10 cellular contexts compared by ENCODE assay signal in the genomic region with DNA sequence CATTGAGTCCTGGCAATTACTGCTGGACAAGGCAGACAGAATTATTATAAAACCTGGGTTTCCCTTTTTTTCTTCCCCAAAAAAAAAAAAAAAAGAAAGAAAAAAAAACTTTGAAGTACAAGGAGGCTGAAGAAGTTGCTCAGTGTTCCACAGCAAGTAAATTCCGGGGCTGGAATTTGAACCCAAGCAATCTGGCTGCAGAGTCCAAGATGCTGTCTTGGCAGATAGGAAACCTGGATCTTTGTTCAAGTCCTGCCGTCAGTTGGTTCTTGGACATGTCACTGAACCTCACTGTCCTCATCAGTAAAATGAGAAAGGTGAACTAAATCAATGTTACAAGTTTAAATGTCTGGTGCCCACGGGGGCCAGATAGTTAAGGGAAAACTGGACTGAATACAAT. TPM values are rescaled to one million over a fixed set of nuclear protein-coding genes. Genes with fewer than 3 reads are reported as not detected.
A peak's percentile ranks its signal among the peaks of the same experiment; 100 is the strongest.
DNase-seq lines count a peak whose midpoint lies in the region; ATAC-seq and TF ChIP-seq lines count a peak whose summit lies in the region.
"Had no signal": no experiment of that assay in that cellular context is flagged by ENCODE, and none has a peak within 500 bp of the region (broad histone marks: within the 10 kb centered on the region; RNA-seq: fewer than 3 reads in every experiment).

No MANE protein-coding gene starts in this region.

- H3K9me3 ChIP-seq in tibial nerve (peaks cover 0 to 5% (median 0%) of the 10 kb centered on the region in 4 donors), neuronal stem cell (replicated peaks in 1 of 2; ENCODE audit: control insufficient read depth in 2 of 2, insufficient read depth in 1 of 2, low read depth in 1 of 2, low read length in 2 of 2) (peaks cover 0 to 2% of the 10 kb centered on the region in 2 donors), OCI-LY7 (ENCODE audit: low read length) (no peaks in the 10 kb centered on the region)
- H3K9me3 ChIP-seq: HAP-1 had no signal

- peak overlapping the region; percentile 92 for H3K27ac Mint-ChIP-seq in activated CD8-positive, alpha-beta T cell treated with anti-CD3 and anti-CD28 coated beads for 36 hours
- no peak overlapping the region for H3K27ac Mint-ChIP-seq in activated CD8-positive, alpha-beta T cell treated with anti-CD3 and anti-CD28 coated beads, Interleukin-2, amount 10 ng/mL, durations not matched to agents 7 days and 5 days
- peak overlapping the region; percentile 92 for H3K27ac Mint-ChIP-seq in activated CD4-positive, alpha-beta memory T cell treated with anti-CD3 and anti-CD28 coated beads for 36 hours
- H3K27ac Mint-ChIP-seq in memory B cell = peak overlapping the region; percentile 93

- H2AFZ ChIP-seq in neuronal stem cell (ENCODE audit: low read length) = no peak overlapping the region
- H2AFZ ChIP-seq in OCI-LY7 (ENCODE audit: low read length) = no peak overlapping the region

- WGBS in tibial nerve, 2 donors = 69 to 74% methylated on average over 3 of the region's 3 CpGs
- no CpG with 5 or more reads among the region's 3 CpGs for WGBS in neuronal stem cell (ENCODE audit: extremely low coverage in 2 of 2, insufficient read length in 2 of 2, insufficient replicate concordance in 1 of 2), 2 donors

- H3K4ac ChIP-seq in neuronal stem cell (ENCODE audit: low read length) = no peak overlapping the region

- H2BK12ac ChIP-seq in neuronal stem cell (ENCODE audit: low read length) = no peak overlapping the region

- peaks cover 81% of the 10 kb centered on the region for H3K4me1 Mint-ChIP-seq in activated CD8-positive, alpha-beta T cell treated with anti-CD3 and anti-CD28 coated beads for 36 hours (ENCODE audit: low read depth)
- peaks cover 78% of the 10 kb centered on the region for H3K4me1 Mint-ChIP-seq in activated CD8-positive, alpha-beta T cell treated with anti-CD3 and anti-CD28 coated beads, Interleukin-2, amount 10 ng/mL, durations not matched to agents 7 days and 5 days (ENCODE audit: low read depth)
- H3K4me1 Mint-ChIP-seq in activated CD4-positive, alpha-beta memory T cell treated with anti-CD3 and anti-CD28 coated beads for 36 hours (ENCODE audit: low read depth) = peaks cover 93% of the 10 kb centered on the region
- H3K4me1 Mint-ChIP-seq in memory B cell = peaks cover 50% of the 10 kb centered on the region

- no peak overlapping the region for H4K91ac ChIP-seq in neuronal stem cell (ENCODE audit: low read depth, low read length, poor library complexity)

- peaks cover 31% of the 10 kb centered on the region; the same call in 1 of the 2 replicates for H3K79me2 ChIP-seq in OCI-LY7 (ENCODE audit: insufficient read depth, low read depth, low read length)

- H3K14ac ChIP-seq in neuronal stem cell (ENCODE audit: low read length) = no peak overlapping the region

- no peak overlapping the region for H3K4me3 ChIP-seq in tibial nerve
- H3K4me3 ChIP-seq in neuronal stem cell (ENCODE audit: low read length in 2 of 2) = no peak overlapping the region
- H3K4me3 ChIP-seq in OCI-LY7 (ENCODE audit: low read depth, low read length, poor library complexity, severe bottlenecking) = no peak overlapping the region
- H3K4me3 ChIP-seq: HAP-1 had no signal

- H2BK120ac ChIP-seq in neuronal stem cell (ENCODE audit: low read depth, low read length) = no peak overlapping the region

- no peak overlapping the region for H3K4me3 Mint-ChIP-seq in activated CD8-positive, alpha-beta T cell treated with anti-CD3 and anti-CD28 coated beads for 36 hours
- H3K4me3 Mint-ChIP-seq in activated CD8-positive, alpha-beta T cell treated with anti-CD3 and anti-CD28 coated beads, Interleukin-2, amount 10 ng/mL, durations not matched to agents 7 days and 5 days = no peak overlapping the region
- peak overlapping the region; percentile 32 for H3K4me3 Mint-ChIP-seq in activated CD4-positive, alpha-beta memory T cell treated with anti-CD3 and anti-CD28 coated beads for 36 hours
- no peak overlapping the region for H3K4me3 Mint-ChIP-seq in memory B cell

- H3K79me1 ChIP-seq in neuronal stem cell (ENCODE audit: low read depth, low read length) = no peaks in the 10 kb centered on the region

- no peak overlapping the region for H2BK15ac ChIP-seq in neuronal stem cell (ENCODE audit: low read length)

- H3K27me3 Mint-ChIP-seq in activated CD8-positive, alpha-beta T cell treated with anti-CD3 and anti-CD28 coated beads for 36 hours = no peaks in the 10 kb centered on the region
- no peaks in the 10 kb centered on the region for H3K27me3 Mint-ChIP-seq in activated CD8-positive, alpha-beta T cell treated with anti-CD3 and anti-CD28 coated beads, Interleukin-2, amount 10 ng/mL, durations not matched to agents 7 days and 5 days (ENCODE audit: low read depth)
- no peaks in the 10 kb centered on the region for H3K27me3 Mint-ChIP-seq in activated CD4-positive, alpha-beta memory T cell treated with anti-CD3 and anti-CD28 coated beads for 36 hours
- H3K27me3 Mint-ChIP-seq in memory B cell = no peaks in the 10 kb centered on the region

- no peaks in the 10 kb centered on the region for H4K20me1 ChIP-seq in OCI-LY7 (ENCODE audit: insufficient read depth, low read length)

- no peak overlapping the region for H2BK5ac ChIP-seq in neuronal stem cell (ENCODE audit: low read length)

- BruUV-seq in OCI-LY7 (replicated peaks; lab: Mats Ljungman, UMichigan) = no TSS peak

- H3K18ac ChIP-seq in neuronal stem cell (ENCODE audit: low read length) = no peak overlapping the region

- H3K4me1 ChIP-seq in tibial nerve (peaks cover 3 to 51% (median 31%) of the 10 kb centered on the region in 4 donors), neuronal stem cell (ENCODE audit: control insufficient read depth in 2 of 2, insufficient read depth in 1 of 2, low read depth in 1 of 2, low read length in 2 of 2) (peaks cover 0 to 22% of the 10 kb centered on the region in 2 donors), OCI-LY7 (ENCODE audit: insufficient read depth, low read length, poor library complexity, severe bottlenecking) (peaks cover 60% of the 10 kb centered on the region)

- POLR2A ChIA-PET in activated CD8-positive, alpha-beta T cell treated with anti-CD3 and anti-CD28 coated beads for 36 hours (lab: Charles Lee) = interaction anchor here (0.6 to 12.4 kb wide), 4 partner anchors 25 to 170 kb away, joined by 3 to 137 read pairs (median 4); a partner anchor contains a TSS
- POLR2A ChIA-PET in activated CD8-positive, alpha-beta T cell treated with anti-CD3 and anti-CD28 coated beads, Interleukin-2, amount 10 ng/mL, durations not matched to agents 7 days and 5 days (lab: Charles Lee) = interaction anchor here (1.0 to 3.4 kb wide), 2 partner anchors 34 to 37 kb away, joined by 5 to 21 read pairs; no protein-coding TSS in a partner anchor
- POLR2A ChIA-PET in activated CD4-positive, alpha-beta memory T cell treated with anti-CD3 and anti-CD28 coated beads for 36 hours (lab: Charles Lee) = interaction anchor here (0.7 to 9.5 kb wide), 7 partner anchors 33 to 112 kb away, joined by 3 to 164 read pairs (median 19); a partner anchor contains a TSS
- POLR2A ChIA-PET in OCI-LY7 (lab: Charles Lee) = interaction anchor here (0.7 to 2.6 kb wide), 7 partner anchors 9 to 1577 kb away, joined by 3 to 8 read pairs (median 4); no protein-coding TSS in a partner anchor

- H3K9me2 ChIP-seq in OCI-LY7 (ENCODE audit: insufficient read depth, low read length) = no peaks in the 10 kb centered on the region

- TF ChIP-seq POLR2A in tibial nerve (IDR thresholded peaks at IDR 0.05) = no peak

- intact Hi-C loops in activated CD8-positive, alpha-beta T cell treated with anti-CD3 and anti-CD28 coated beads for 36 hours (cut with micrococcal nuclease) = no loop called here
- intact Hi-C loops in activated CD4-positive, alpha-beta memory T cell treated with anti-CD3 and anti-CD28 coated beads for 36 hours (cut with micrococcal nuclease) = loop anchor here (1.0 to 5.0 kb wide), 3 partner anchors 14 to 1331 kb away; no protein-coding TSS in a partner anchor
- intact Hi-C loops in OCI-LY7 (cut with micrococcal nuclease; ENCODE audit: unreplicated experiment) = no loop called here

- CTCF ChIA-PET in activated CD8-positive, alpha-beta T cell treated with anti-CD3 and anti-CD28 coated beads for 36 hours (lab: Charles Lee) = interaction anchor here (0.9 to 10.1 kb wide), 4 partner anchors 33 to 308 kb away, joined by 3 to 98 read pairs (median 4); a partner anchor contains a TSS
- CTCF ChIA-PET in activated CD8-positive, alpha-beta T cell treated with anti-CD3 and anti-CD28 coated beads, Interleukin-2, amount 10 ng/mL, durations not matched to agents 7 days and 5 days (lab: Charles Lee) = interaction anchor here (0.7 to 2.8 kb wide), 5 partner anchors 8 to 102 kb away, joined by 3 to 21 read pairs (median 6); a partner anchor contains a TSS
- CTCF ChIA-PET in activated CD4-positive, alpha-beta memory T cell treated with anti-CD3 and anti-CD28 coated beads for 36 hours (lab: Charles Lee) = interaction anchor here (1.0 to 4.3 kb wide), 6 partner anchors 31 to 102 kb away, joined by 3 to 25 read pairs (median 15); a partner anchor contains a TSS
- CTCF ChIA-PET in OCI-LY7 (lab: Charles Lee; ENCODE audit: unreplicated experiment) = no interaction called here

- H3K27me3 ChIP-seq in tibial nerve (no peaks in the 10 kb centered on the region), neuronal stem cell (ENCODE audit: control insufficient read depth in 3 of 3, insufficient read depth in 3 of 3, low read depth in 1 of 3, low read length in 3 of 3) (no peaks in the 10 kb centered on the region)

- H3K9me3 Mint-ChIP-seq in activated CD8-positive, alpha-beta T cell treated with anti-CD3 and anti-CD28 coated beads for 36 hours = no peaks in the 10 kb centered on the region
- H3K9me3 Mint-ChIP-seq in activated CD8-positive, alpha-beta T cell treated with anti-CD3 and anti-CD28 coated beads, Interleukin-2, amount 10 ng/mL, durations not matched to agents 7 days and 5 days (ENCODE audit: insufficient read depth) = no peaks in the 10 kb centered on the region
- H3K9me3 Mint-ChIP-seq in activated CD4-positive, alpha-beta memory T cell treated with anti-CD3 and anti-CD28 coated beads for 36 hours = no peaks in the 10 kb centered on the region
- peaks cover 4% of the 10 kb centered on the region for H3K9me3 Mint-ChIP-seq in memory B cell

- H3K4me2 ChIP-seq in neuronal stem cell (ENCODE audit: insufficient read depth, low read length, poor library complexity, severe bottlenecking) = no peak overlapping the region
- no peak overlapping the region for H3K4me2 ChIP-seq in OCI-LY7 (ENCODE audit: low read length)

- no peak for DNase-seq in activated CD8-positive, alpha-beta T cell treated with anti-CD3 and anti-CD28 coated beads for 36 hours
- no peak for DNase-seq in activated CD8-positive, alpha-beta T cell treated with anti-CD3 and anti-CD28 coated beads, Interleukin-2, amount 10 ng/mL, durations not matched to agents 7 days and 5 days
- no peak for DNase-seq in activated CD4-positive, alpha-beta memory T cell treated with anti-CD3 and anti-CD28 coated beads for 36 hours
- no peak for DNase-seq in memory B cell (ENCODE audit: low spot score in 2 of 2)
- no peak for DNase-seq in tibial nerve (ENCODE audit: low spot score in 2 of 2)
- DNase-seq in neuronal stem cell (ENCODE audit: low spot score) = no peak
- DNase-seq in OCI-LY7 (ENCODE audit: low spot score) = no peak
- DNase-seq in activated CD4-positive, CD25-positive, alpha-beta regulatory T cell (lab: John Stamatoyannopoulos, UW) = no peak
- DNase-seq: cerebellar nuclear complex had no signal

- TF ChIP-seq CTCF in activated CD8-positive, alpha-beta T cell treated with anti-CD3 and anti-CD28 coated beads for 36 hours (IDR thresholded peaks at IDR 0.05) = no peak
- TF ChIP-seq CTCF in tibial nerve (IDR thresholded peaks at IDR 0.05) (no peak), OCI-LY7 (conservative IDR thresholded peaks at IDR 0.05; ENCODE audit: low read length) (no peak)

- no peak overlapping the region for H2AK5ac ChIP-seq in neuronal stem cell (ENCODE audit: low read depth, low read length)

- H3K23ac ChIP-seq in neuronal stem cell (ENCODE audit: low read depth, low read length, poor library complexity) = no peak overlapping the region

- H3K36me3 Mint-ChIP-seq in activated CD8-positive, alpha-beta T cell treated with anti-CD3 and anti-CD28 coated beads for 36 hours (ENCODE audit: low read depth) = peaks cover 54% of the 10 kb centered on the region
- peaks cover 46% of the 10 kb centered on the region for H3K36me3 Mint-ChIP-seq in activated CD8-positive, alpha-beta T cell treated with anti-CD3 and anti-CD28 coated beads, Interleukin-2, amount 10 ng/mL, durations not matched to agents 7 days and 5 days (ENCODE audit: low read depth)
- H3K36me3 Mint-ChIP-seq in activated CD4-positive, alpha-beta memory T cell treated with anti-CD3 and anti-CD28 coated beads for 36 hours = peaks cover 50% of the 10 kb centered on the region
- peaks cover 32% of the 10 kb centered on the region for H3K36me3 Mint-ChIP-seq in memory B cell

- ATAC-seq in activated CD8-positive, alpha-beta T cell treated with anti-CD3 and anti-CD28 coated beads for 36 hours = no peak
- ATAC-seq in activated CD8-positive, alpha-beta T cell treated with anti-CD3 and anti-CD28 coated beads, Interleukin-2, amount 10 ng/mL, durations not matched to agents 7 days and 5 days = no peak
- ATAC-seq in memory B cell (ENCODE audit: low read depth) = no peak

- H3K9ac ChIP-seq in neuronal stem cell (ENCODE audit: low read depth, low read length, poor library complexity) = no peak overlapping the region

- no peak for TF ChIP-seq EP300 in tibial nerve (IDR thresholded peaks at IDR 0.05)

- H3K27ac ChIP-seq in tibial nerve (peak overlapping the region; percentile 16 to 89 (median 72)), neuronal stem cell (replicated peaks; ENCODE audit: low read length) (no peak overlapping the region), OCI-LY7 (ENCODE audit: low read depth, low read length, poor library complexity, severe bottlenecking) (no peak overlapping the region)

- H4K8ac ChIP-seq in neuronal stem cell (ENCODE audit: low read depth, low read length) = no peak overlapping the region

- H3K36me3 ChIP-seq in tibial nerve = no peaks in the 10 kb centered on the region
- H3K36me3 ChIP-seq in neuronal stem cell (replicated peaks in 1 of 2; ENCODE audit: control insufficient read depth in 2 of 2, insufficient read depth in 2 of 2, low read length in 2 of 2) = no peaks in the 10 kb centered on the region
- peaks cover 50% of the 10 kb centered on the region for H3K36me3 ChIP-seq in OCI-LY7 (ENCODE audit: insufficient read depth, low read length)

RNA-seq across cellular contexts. Expression of a gene that starts 35.3 kb away (rescaled TPM):
- 10 to 100 TPM; 26.7 to 28.3 TPM for total RNA-seq in activated CD8-positive, alpha-beta T cell treated with anti-CD3 and anti-CD28 coated beads for 36 hours
- 10 to 100 TPM; 18.0 to 21.6 TPM for total RNA-seq in activated CD8-positive, alpha-beta T cell treated with anti-CD3 and anti-CD28 coated beads, Interleukin-2, amount 10 ng/mL, durations not matched to agents 7 days and 5 days
- total RNA-seq in activated CD4-positive, alpha-beta memory T cell treated with anti-CD3 and anti-CD28 coated beads for 36 hours = 10 to 100 TPM; 79.4 to 79.6 TPM
- total RNA-seq in tibial nerve (10 to 100 TPM; 47.4 to 82.2 (median 62.6) TPM), OCI-LY7 (2022) (56.5 and 56.7 TPM in 2 replicates)
- 1.8 TPM for polyA plus RNA-seq in neuronal stem cell (2013, experiment 1 of 2)
- polyA plus RNA-seq in neuronal stem cell (2013, experiment 2 of 2) = 1.8 TPM
- 38.0 and 43.6 TPM in 2 replicates for total RNA-seq in OCI-LY7 (2014; rRNA removed; shearing (Covaris generic))

Comparison
In these comparisons a context has a peak if more than half of its experiments do, and no peak if none do; other contexts are left out.
1. H3K27ac ChIP-seq: peak in tibial nerve (4 of 4); none in neuronal stem cell (single experiment) and OCI-LY7 (single experiment).